9 cellular contexts compared by ENCODE assay signal in the genomic region with DNA sequence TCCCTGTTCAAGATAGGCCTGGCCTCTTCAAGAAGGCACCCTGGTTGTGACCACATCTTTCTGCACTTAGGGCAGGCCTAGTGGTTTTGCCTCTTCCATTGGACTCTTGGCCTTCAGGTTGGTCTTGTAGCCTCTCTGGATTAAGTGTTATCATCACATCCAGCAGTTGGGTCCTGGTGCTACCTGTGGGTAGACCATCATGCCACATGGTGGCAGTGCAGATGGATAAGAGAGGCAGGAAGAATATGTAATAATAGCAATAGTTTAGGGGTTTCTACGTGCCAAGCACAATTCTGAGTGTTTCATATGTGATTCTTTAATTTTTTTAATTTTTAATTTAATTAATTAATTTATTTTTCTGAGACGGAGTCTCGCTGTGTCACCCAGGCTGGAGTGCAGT. TPM values are rescaled to one million over a fixed set of nuclear protein-coding genes. Genes with fewer than 3 reads are reported as not detected.
DNase-seq lines count a peak whose midpoint lies in the region; ATAC-seq and TF ChIP-seq lines count a peak whose summit lies in the region.
"Had no signal": no experiment of that assay in that cellular context is flagged by ENCODE, and none has a peak within 500 bp of the region (broad histone marks: within the 10 kb centered on the region; RNA-seq: fewer than 3 reads in every experiment).

No MANE protein-coding gene starts in this region.

- no peaks in the 10 kb centered on the region for H3F3A ChIP-seq in OCI-LY1 (ENCODE audit: insufficient read depth, low read length)

- peaks cover 0 to 6% (median 2%) of the 10 kb centered on the region in 8 donors for H3K9me3 Mint-ChIP-seq in CD4-positive, alpha-beta memory T cell

- no peaks in the 10 kb centered on the region for H3K36me3 ChIP-seq in CD4-positive, alpha-beta memory T cell (ENCODE audit: insufficient read depth, low read length)
- no peaks in the 10 kb centered on the region; the same call in 1 of the 2 replicates for H3K36me3 ChIP-seq in OCI-LY1 (ENCODE audit: insufficient read depth, low read length)

- H3K27me3 Mint-ChIP-seq in CD4-positive, alpha-beta memory T cell = peaks cover 5 to 9% of the 10 kb centered on the region in 2 donors

- no peaks in the 10 kb centered on the region for H3K27me3 ChIP-seq in CD4-positive, alpha-beta memory T cell (ENCODE audit: insufficient read depth, low read length)
- no peaks in the 10 kb centered on the region for H3K27me3 ChIP-seq in OCI-LY1 (ENCODE audit: insufficient read depth, low read length)

- H3K36me3 Mint-ChIP-seq in CD4-positive, alpha-beta memory T cell = no peaks in the 10 kb centered on the region

- peaks cover 0 to 3% (median under 1%) of the 10 kb centered on the region in 4 donors for H3K4me1 Mint-ChIP-seq in CD4-positive, alpha-beta memory T cell

- CTCF ChIA-PET in CD4-positive, alpha-beta memory T cell (lab: Charles Lee; ENCODE audit: partially characterized antibody) = interaction anchor here (0.8 to 1.6 kb wide), 3 partner anchors 56 to 120 kb away, joined by 3 to 17 read pairs (median 3); no protein-coding TSS in a partner anchor

- DNase-seq in CD4-positive, alpha-beta memory T cell = peak; percentile 21 to 50 (median 27)
- DNase-seq in fibroblast of mammary gland (ENCODE audit: low read depth) (peak; percentile 5), NCI-H1417 treated with DMSO at 0.1 percent for 48 hours (lab: John Stamatoyannopoulos, UW) (no peak), NCI-H226 (no peak)
- no peak for DNase-seq in activated CD4-positive, CD25-positive, alpha-beta regulatory T cell treated with anti-CD3 and anti-CD28 coated beads, Interleukin-2, amount 50 U/mL, for 72 hours

- no peaks in the 10 kb centered on the region for H3K4me1 ChIP-seq in CD4-positive, alpha-beta memory T cell (ENCODE audit: insufficient read depth, low read length)
- no peaks in the 10 kb centered on the region for H3K4me1 ChIP-seq in OCI-LY1 (ENCODE audit: insufficient read depth, low read length, severe bottlenecking)

- no peak overlapping the region for H3K4me2 ChIP-seq in OCI-LY1 (ENCODE audit: low read length)

- no peak overlapping the region for H3K9ac ChIP-seq in OCI-LY1 (ENCODE audit: low read length)

- TF ChIP-seq CTCF in OCI-LY1 (IDR thresholded peaks at IDR 0.05; ENCODE audit: low read length) (peak; percentile 43; the same call in 1 of the 2 replicates), fibroblast of mammary gland (conservative IDR thresholded peaks at IDR 0.05; ENCODE audit: control insufficient read depth, insufficient read depth, low read depth, low read length) (peak; percentile 18)

- no peak overlapping the region for H2AFZ ChIP-seq in OCI-LY1 (ENCODE audit: low read length)

- intact Hi-C loops in CD4-positive, alpha-beta memory T cell (cut with micrococcal nuclease) = loop anchor here (1.0 kb wide), 1 partner anchor 60 kb away; no protein-coding TSS in a partner anchor

- H4K20me1 ChIP-seq in OCI-LY1 (ENCODE audit: insufficient read depth, low read length) = no peaks in the 10 kb centered on the region

- no peak overlapping the region for H3K27ac Mint-ChIP-seq in CD4-positive, alpha-beta memory T cell

- peak; percentile 76 for ATAC-seq in GM18867 (IDR thresholded peaks at IDR 0.05; ENCODE audit: unreplicated experiment)
- ATAC-seq in GM21526 (IDR thresholded peaks at IDR 0.05; ENCODE audit: low FRiP score, unreplicated experiment) = no peak

- no peak overlapping the region for H3K4me3 Mint-ChIP-seq in CD4-positive, alpha-beta memory T cell

- no peaks in the 10 kb centered on the region for H3K9me3 ChIP-seq in CD4-positive, alpha-beta memory T cell (ENCODE audit: control insufficient read depth in 1 of 2, low read length in 2 of 2)
- H3K9me3 ChIP-seq in OCI-LY1 (ENCODE audit: low read length) = no peaks in the 10 kb centered on the region

- POLR2A ChIA-PET in CD4-positive, alpha-beta memory T cell (lab: Charles Lee; ENCODE audit: partially characterized antibody) = no interaction called here

- no peaks in the 10 kb centered on the region for H3K79me2 ChIP-seq in OCI-LY1 (ENCODE audit: insufficient read depth, low read length)

- no peak overlapping the region for H3K27ac ChIP-seq in CD4-positive, alpha-beta memory T cell (ENCODE audit: low read depth, low read length)
- no peak overlapping the region for H3K27ac ChIP-seq in OCI-LY1 (ENCODE audit: low read depth, low read length, poor library complexity, severe bottlenecking)

- H3K4me3 ChIP-seq in CD4-positive, alpha-beta memory T cell (ENCODE audit: low read length in 2 of 2) = no peak overlapping the region
- H3K4me3 ChIP-seq in OCI-LY1 (ENCODE audit: low read depth, low read length, poor library complexity, severe bottlenecking) = no peak overlapping the region
- H3K4me3 ChIP-seq in fibroblast of mammary gland (ENCODE audit: control insufficient read depth, low read depth, low read length) = no peak overlapping the region

- no peaks in the 10 kb centered on the region for H3K9me2 ChIP-seq in OCI-LY1 (ENCODE audit: low read depth, low read length)

RNA-seq across cellular contexts. Expression of a gene that starts 28.5 kb away (rescaled TPM):
- 10 to 100 TPM; 45.6 to 49.0 TPM for total RNA-seq in CD4-positive, alpha-beta memory T cell
- polyA plus RNA-seq in CD4-positive, alpha-beta memory T cell = 100 to 1,000 TPM in 1 of 2 donors, 10 to 100 TPM in 1; 90.2 to 103 TPM

RNA-seq across cellular contexts. Expression of a gene that starts 46.9 kb away (rescaled TPM):
- total RNA-seq in CD4-positive, alpha-beta memory T cell = not detected
- polyA plus RNA-seq in CD4-positive, alpha-beta memory T cell = not detected
- total RNA-seq: dermis microvascular lymphatic vessel endothelial cell had no signal

Comparison
In these comparisons a context has a peak if more than half of its experiments do, and no peak if none do; other contexts are left out.
1. DNase-seq: peak in CD4-positive, alpha-beta memory T cell (5 of 5) and fibroblast of mammary gland (single experiment); none in activated CD4-positive, CD25-positive, alpha-beta regulatory T cell treated with anti-CD3 and anti-CD28 coated beads, Interleukin-2, amount 50 U/mL, for 72 hours (single experiment), NCI-H1417 treated with DMSO at 0.1 percent for 48 hours (single experiment) and NCI-H226 (single experiment).